ENCODE assay signal across 35 cellular contexts in the genomic region with DNA sequence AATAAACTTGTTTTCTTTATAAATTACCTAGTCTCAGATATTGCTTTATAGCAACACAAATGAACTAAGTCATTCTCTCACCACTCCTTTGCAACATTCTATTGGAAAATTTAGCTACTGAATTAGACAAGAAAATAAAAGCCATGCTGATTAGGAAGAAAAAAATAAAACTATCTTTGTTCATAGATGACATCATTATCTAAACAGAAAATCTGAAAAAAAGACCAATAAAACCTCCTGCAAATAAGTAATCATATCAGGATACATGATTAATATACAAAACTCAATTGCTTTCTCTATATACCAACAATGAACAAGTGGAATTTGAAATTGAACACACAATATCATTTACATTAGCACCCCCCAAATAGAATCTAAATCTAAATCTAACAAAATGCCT.
"Had no signal": no experiment of that assay in that cellular context is flagged by ENCODE, and none has a peak within 500 bp of the region (broad histone marks: within the 10 kb centered on the region; RNA-seq: fewer than 3 reads in every experiment).

No MANE protein-coding gene starts in this region.

- H3K36me3 ChIP-seq: MG63 had no signal

- H3K27me3 ChIP-seq: MG63 had no signal

- H3K4me3 ChIP-seq: MG63 had no signal

- DNase-seq: Karpas-422, Kasumi-1, MG63, MM.1S, MV-4-11, NCI-H1048, NCI-H1092, NCI-H1092 treated with DMSO at 0.1 percent for 48 hours, NCI-H1105, NCI-H1105 treated with DMSO at 0.1 percent for 48 hours, NCI-H1417, NCI-H1417 treated with DMSO at 0.1 percent for 48 hours, NCI-H1436, NCI-H1436 treated with DMSO at 0.1 percent for 48 hours, NCI-H146, NCI-H1694, NCI-H187, NCI-H187 treated with DMSO at 0.1 percent for 48 hours, NCI-H1930, NCI-H2029, NCI-H2029 treated with DMSO at 0.1 percent for 48 hours, NCI-H2081, NCI-H2081 treated with DMSO at 0.1 percent for 48 hours, NCI-H2107, NCI-H2171, NCI-H2171 treated with DMSO at 0.1 percent for 48 hours, NCI-H2227 treated with DMSO at 0.1 percent for 48 hours, NCI-H226, NCI-H345, NCI-H446, NCI-H446 treated with DMSO at 0.1 percent for 48 hours, NCI-H510A, NCI-H510A treated with DMSO at 0.1 percent for 48 hours, NCI-H524, NCI-H524 treated with DMSO at 0.1 percent for 48 hours had no signal

- H3K9me3 ChIP-seq: MG63 had no signal
